ENCODE assay signal across 7 cellular contexts in genomic region chr20:21303061-21303871, GRCh38. TPM values are rescaled to one million over a fixed set of nuclear protein-coding genes. Genes with fewer than 3 reads are reported as not detected.
A peak's percentile ranks its signal among the peaks of the same experiment; 100 is the strongest.
DNase-seq lines count a peak whose midpoint lies in the region; ATAC-seq, FAIRE-seq and TF ChIP-seq lines count a peak whose summit lies in the region.

A gene with protein sequence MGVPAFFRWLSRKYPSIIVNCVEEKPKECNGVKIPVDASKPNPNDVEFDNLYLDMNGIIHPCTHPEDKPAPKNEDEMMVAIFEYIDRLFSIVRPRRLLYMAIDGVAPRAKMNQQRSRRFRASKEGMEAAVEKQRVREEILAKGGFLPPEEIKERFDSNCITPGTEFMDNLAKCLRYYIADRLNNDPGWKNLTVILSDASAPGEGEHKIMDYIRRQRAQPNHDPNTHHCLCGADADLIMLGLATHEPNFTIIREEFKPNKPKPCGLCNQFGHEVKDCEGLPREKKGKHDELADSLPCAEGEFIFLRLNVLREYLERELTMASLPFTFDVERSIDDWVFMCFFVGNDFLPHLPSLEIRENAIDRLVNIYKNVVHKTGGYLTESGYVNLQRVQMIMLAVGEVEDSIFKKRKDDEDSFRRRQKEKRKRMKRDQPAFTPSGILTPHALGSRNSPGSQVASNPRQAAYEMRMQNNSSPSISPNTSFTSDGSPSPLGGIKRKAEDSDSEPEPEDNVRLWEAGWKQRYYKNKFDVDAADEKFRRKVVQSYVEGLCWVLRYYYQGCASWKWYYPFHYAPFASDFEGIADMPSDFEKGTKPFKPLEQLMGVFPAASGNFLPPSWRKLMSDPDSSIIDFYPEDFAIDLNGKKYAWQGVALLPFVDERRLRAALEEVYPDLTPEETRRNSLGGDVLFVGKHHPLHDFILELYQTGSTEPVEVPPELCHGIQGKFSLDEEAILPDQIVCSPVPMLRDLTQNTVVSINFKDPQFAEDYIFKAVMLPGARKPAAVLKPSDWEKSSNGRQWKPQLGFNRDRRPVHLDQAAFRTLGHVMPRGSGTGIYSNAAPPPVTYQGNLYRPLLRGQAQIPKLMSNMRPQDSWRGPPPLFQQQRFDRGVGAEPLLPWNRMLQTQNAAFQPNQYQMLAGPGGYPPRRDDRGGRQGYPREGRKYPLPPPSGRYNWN (plus strand): TSS chr20:21303331. CDS start chr20:21303399, 68 bp downstream.

- peaks cover 28% of the 10 kb centered on the region for H4K20me1 ChIP-seq in astrocyte (ENCODE audit: insufficient read depth, low read length)

- H3K4me1 Mint-ChIP-seq in T-helper 2 cell treated with Interferon-gamma antibody and Interleukin-4, amounts not matched to agents 5 μg/mL and 100 μg/mL, for 36 hours (ENCODE audit: low read depth) = peaks cover 22% of the 10 kb centered on the region
- peaks cover 14% of the 10 kb centered on the region for H3K4me1 Mint-ChIP-seq in astrocyte (ENCODE audit: low read depth, unreplicated experiment)

- H3K4me1 ChIP-seq in astrocyte (ENCODE audit: insufficient read depth, low read length) = peaks cover 8% of the 10 kb centered on the region

- H3K79me2 ChIP-seq in astrocyte (ENCODE audit: insufficient read depth, low read length) = peaks cover 52% of the 10 kb centered on the region

- H3K9me3 Mint-ChIP-seq in T-helper 2 cell treated with Interferon-gamma antibody and Interleukin-4, amounts not matched to agents 5 μg/mL and 100 μg/mL, for 36 hours = peaks cover 4% of the 10 kb centered on the region
- H3K9me3 Mint-ChIP-seq in astrocyte (ENCODE audit: unreplicated experiment) = no peaks in the 10 kb centered on the region

- peak within 1 kb of the TSS; percentile 97 for H3K4me3 Mint-ChIP-seq in T-helper 2 cell treated with Interferon-gamma antibody and Interleukin-4, amounts not matched to agents 5 μg/mL and 100 μg/mL, for 36 hours
- H3K4me3 Mint-ChIP-seq in astrocyte (ENCODE audit: unreplicated experiment) = peak within 1 kb of the TSS; percentile 97

- peak within 1 kb of the TSS; percentile 99 for H3K4me3 ChIP-seq in astrocyte (ENCODE audit: insufficient read depth, low read depth, low read length)

- peaks cover 25% of the 10 kb centered on the region for H3K36me3 Mint-ChIP-seq in T-helper 2 cell treated with Interferon-gamma antibody and Interleukin-4, amounts not matched to agents 5 μg/mL and 100 μg/mL, for 36 hours (ENCODE audit: low read depth)
- H3K36me3 Mint-ChIP-seq in astrocyte (ENCODE audit: low read depth, unreplicated experiment) = no peaks in the 10 kb centered on the region

- H3K9ac ChIP-seq in astrocyte (ENCODE audit: low read length) = peak within 1 kb of the TSS; percentile 98

- TF ChIP-seq POLR2A in GM18505 (IDR thresholded peaks at IDR 0.05; ENCODE audit: borderline replicate concordance, extremely low read depth, insufficient read depth, insufficient read length) = peak; percentile 94

- TF ChIP-seq CTCF in astrocyte (IDR thresholded peaks at IDR 0.05; ENCODE audit: insufficient read depth, low read depth, low read length) = no peak

- FAIRE-seq in astrocyte (lab: Jason Lieb, UNC) = peak; percentile 39

- ATAC-seq in GM18505 (IDR thresholded peaks at IDR 0.05; ENCODE audit: unreplicated experiment) (peak; percentile 95), HG02973 (IDR thresholded peaks at IDR 0.05; ENCODE audit: unreplicated experiment) (peak; percentile 92)

- H3K27ac ChIP-seq in astrocyte (ENCODE audit: low read depth, low read length) = peak within 1 kb of the TSS; percentile 96

- no peaks in the 10 kb centered on the region for H3K9me3 ChIP-seq in astrocyte (ENCODE audit: insufficient read depth, low read depth, low read length)

- H3K27me3 ChIP-seq in astrocyte (ENCODE audit: insufficient read depth, low read length) = no peaks in the 10 kb centered on the region

- H3K27ac Mint-ChIP-seq in T-helper 2 cell treated with Interferon-gamma antibody and Interleukin-4, amounts not matched to agents 5 μg/mL and 100 μg/mL, for 36 hours = peak within 1 kb of the TSS; percentile 99
- peak within 1 kb of the TSS; percentile 97 for H3K27ac Mint-ChIP-seq in astrocyte (ENCODE audit: unreplicated experiment)

- DNase-seq in NCI-H1930 (lab: John Stamatoyannopoulos, UW) = peak; percentile 94 to 96
- DNase-seq in T-helper 2 cell treated with Interferon-gamma antibody and Interleukin-4, amounts not matched to agents 5 μg/mL and 100 μg/mL, for 36 hours (ENCODE audit: low spot score) = peak; percentile 94
- peak; percentile 90 for DNase-seq in astrocyte (ENCODE audit: low read depth)
- peak; percentile 91 for DNase-seq in hepatic stellate cell (ENCODE audit: low spot score)
- DNase-seq in renal cortical epithelial cell (ENCODE audit: low read depth) = peak; percentile 81

- no peaks in the 10 kb centered on the region for H3K36me3 ChIP-seq in astrocyte (ENCODE audit: insufficient read depth, low read length)

- H3K27me3 Mint-ChIP-seq in T-helper 2 cell treated with Interferon-gamma antibody and Interleukin-4, amounts not matched to agents 5 μg/mL and 100 μg/mL, for 36 hours (ENCODE audit: low read depth) = no peaks in the 10 kb centered on the region
- H3K27me3 Mint-ChIP-seq in astrocyte (ENCODE audit: low read depth, unreplicated experiment) = no peaks in the 10 kb centered on the region

- peak within 1 kb of the TSS; percentile 96 for H3K4me2 ChIP-seq in astrocyte (ENCODE audit: low read length)

- H2AFZ ChIP-seq in astrocyte (ENCODE audit: low read depth, low read length) = peak within 1 kb of the TSS; percentile 88

RNA-seq across cellular contexts. Expression of the gene that starts here (rescaled TPM):
- total RNA-seq in astrocyte = 68.2 and 74.5 TPM in 2 replicates
- total RNA-seq in renal cortical epithelial cell = 135 and 156 TPM in 2 replicates

Comparison
In these comparisons a context has a peak if more than half of its experiments do, and no peak if none do; other contexts are left out.
1. Peak in every context shown above with its lines: DNase-seq, ATAC-seq, H3K4me3 ChIP-seq and H3K27ac ChIP-seq.